In genomic region chr6:36209606-36210005, GRCh38 we compare ENCODE assay signal across 22 cellular contexts.
"Had no signal": no experiment of that assay in that cellular context is flagged by ENCODE, and none has a peak within 500 bp of the region (broad histone marks: within the 10 kb centered on the region; RNA-seq: fewer than 3 reads in every experiment).

No MANE protein-coding gene starts in this region.

- H3K4me3 ChIP-seq: SJSA1, SK-N-MC had no signal

- H3K27ac ChIP-seq: HL-60, KMS-11, SJSA1, SK-N-MC had no signal

- H3K4me1 ChIP-seq: SJSA1 had no signal

- H3K27me3 ChIP-seq: SJSA1 had no signal

- FAIRE-seq: RCC 7860 had no signal

- DNase-seq: IMR-90, Kasumi-1, MM.1S, NCI-H1092 treated with DMSO at 0.1 percent for 48 hours, NCI-H1436, NCI-H1694, NCI-H187 treated with DMSO at 0.1 percent for 48 hours, NCI-H2029 treated with DMSO at 0.1 percent for 48 hours, NCI-H2171 treated with DMSO at 0.1 percent for 48 hours, NCI-H345, NCI-H446 treated with DMSO at 0.1 percent for 48 hours, NCI-H510A treated with DMSO at 0.1 percent for 48 hours, NCI-H526 treated with DMSO at 0.1 percent for 48 hours, NCI-H748 treated with DMSO at 0.1 percent for 48 hours, Right ventricle myocardium superior, RPMI8226, SIG-M5 had no signal

- H3K9me3 ChIP-seq: SJSA1 had no signal

- H3K9ac ChIP-seq: KMS-11 had no signal
